8 cellular contexts compared by ENCODE assay signal in genomic region chr10:109922353-109922975, GRCh38. TPM values are rescaled to one million over a fixed set of nuclear protein-coding genes. Genes with fewer than 3 reads are reported as not detected.
DNase-seq lines count a peak whose midpoint lies in the region; ATAC-seq and TF ChIP-seq lines count a peak whose summit lies in the region.

No MANE protein-coding gene starts in this region.

- DNase-seq in HFF-Myc (ENCODE audit: extremely low read depth, low read depth) (no peak), hepatocyte (ENCODE audit: low spot score) (peak; percentile 19), smooth muscle cell (lab: John Stamatoyannopoulos, UW; ENCODE audit: unreplicated experiment) (no peak), DMS79 (lab: John Stamatoyannopoulos, UW) (no peak), KG1 (lab: John Stamatoyannopoulos, UW) (no peak)
- no peak for DNase-seq in activated CD8-positive, alpha-beta T cell treated with anti-CD3 and anti-CD28 coated beads, Interleukin-2, amount 10 ng/mL, durations not matched to agents 7 days and 5 days
- no peak for DNase-seq in activated CD4-positive, CD25-positive, alpha-beta regulatory T cell treated with anti-CD3 and anti-CD28 coated beads, Interleukin-2, amount 50 U/mL, for 72 hours

- H3K9me3 ChIP-seq in hepatocyte (ENCODE audit: low read depth) (no peaks in the 10 kb centered on the region), smooth muscle cell (replicated peaks; ENCODE audit: low read depth) (no peaks in the 10 kb centered on the region)

- H3K36me3 ChIP-seq in hepatocyte (replicated peaks; ENCODE audit: insufficient read depth, low read depth), result no peaks in the 10 kb centered on the region
- H3K36me3 ChIP-seq in smooth muscle cell (ENCODE audit: low read depth), result no peaks in the 10 kb centered on the region

- H2AFZ ChIP-seq in hepatocyte (peak overlapping the region; percentile 77), smooth muscle cell (ENCODE audit: low read depth) (peak overlapping the region; percentile 65)

- no peaks in the 10 kb centered on the region for H3K27me3 Mint-ChIP-seq in activated CD8-positive, alpha-beta T cell treated with anti-CD3 and anti-CD28 coated beads, Interleukin-2, amount 10 ng/mL, durations not matched to agents 7 days and 5 days (ENCODE audit: low read depth)

- H3K27me3 ChIP-seq in hepatocyte, result no peaks in the 10 kb centered on the region
- no peaks in the 10 kb centered on the region for H3K27me3 ChIP-seq in smooth muscle cell (ENCODE audit: low read depth)

- peak overlapping the region; percentile 88 for H3K27ac Mint-ChIP-seq in activated CD8-positive, alpha-beta T cell treated with anti-CD3 and anti-CD28 coated beads, Interleukin-2, amount 10 ng/mL, durations not matched to agents 7 days and 5 days

- H3K4me2 ChIP-seq in hepatocyte (peak overlapping the region; percentile 98), smooth muscle cell (peak overlapping the region; percentile 96)

- no peaks in the 10 kb centered on the region for H3F3A ChIP-seq in smooth muscle cell (ENCODE audit: low read depth)

- H3K4me3 ChIP-seq in HFF-Myc (replicated peaks; ENCODE audit: low read depth, low read length), result peak overlapping the region; percentile 61
- peak overlapping the region; percentile 98 for H3K4me3 ChIP-seq in hepatocyte
- peak overlapping the region; percentile 83 for H3K4me3 ChIP-seq in smooth muscle cell

- no peak for ATAC-seq in activated CD8-positive, alpha-beta T cell treated with anti-CD3 and anti-CD28 coated beads, Interleukin-2, amount 10 ng/mL, durations not matched to agents 7 days and 5 days
- ATAC-seq in HG03442 (IDR thresholded peaks at IDR 0.05; ENCODE audit: unreplicated experiment), result no peak

- peak overlapping the region; percentile 94 for H3K9ac ChIP-seq in smooth muscle cell (ENCODE audit: low read depth)

- H3K9me3 Mint-ChIP-seq in activated CD8-positive, alpha-beta T cell treated with anti-CD3 and anti-CD28 coated beads, Interleukin-2, amount 10 ng/mL, durations not matched to agents 7 days and 5 days (ENCODE audit: insufficient read depth), result no peaks in the 10 kb centered on the region

- peak overlapping the region; percentile 89 for H3K4me3 Mint-ChIP-seq in activated CD8-positive, alpha-beta T cell treated with anti-CD3 and anti-CD28 coated beads, Interleukin-2, amount 10 ng/mL, durations not matched to agents 7 days and 5 days

- POLR2A ChIA-PET in activated CD8-positive, alpha-beta T cell treated with anti-CD3 and anti-CD28 coated beads, Interleukin-2, amount 10 ng/mL, durations not matched to agents 7 days and 5 days (lab: Charles Lee), result no interaction called here

- H3K9me2 ChIP-seq in hepatocyte (replicated peaks; ENCODE audit: insufficient read depth), result no peaks in the 10 kb centered on the region

- peaks cover 59% of the 10 kb centered on the region for H3K4me1 Mint-ChIP-seq in activated CD8-positive, alpha-beta T cell treated with anti-CD3 and anti-CD28 coated beads, Interleukin-2, amount 10 ng/mL, durations not matched to agents 7 days and 5 days (ENCODE audit: low read depth)

- peaks cover 9% of the 10 kb centered on the region for H3K4me1 ChIP-seq in hepatocyte (ENCODE audit: insufficient read depth)
- peaks cover 12% of the 10 kb centered on the region for H3K4me1 ChIP-seq in smooth muscle cell (ENCODE audit: low read depth)

- H3K79me2 ChIP-seq in hepatocyte (peaks cover 60% of the 10 kb centered on the region), smooth muscle cell (ENCODE audit: low read depth) (peaks cover 56% of the 10 kb centered on the region)

- CTCF ChIA-PET in activated CD8-positive, alpha-beta T cell treated with anti-CD3 and anti-CD28 coated beads, Interleukin-2, amount 10 ng/mL, durations not matched to agents 7 days and 5 days (lab: Charles Lee), result interaction anchor here (1.0 to 2.4 kb wide), 3 partner anchors 13 to 38 kb away, joined by 3 to 7 read pairs (median 4); no protein-coding TSS in a partner anchor

- H3K27ac ChIP-seq in hepatocyte (peak overlapping the region; percentile 99), smooth muscle cell (ENCODE audit: low read depth) (peak overlapping the region; percentile 83)

- WGBS in hepatocyte (ENCODE audit: low lambda C conversion rate, missing lambda C conversion rate), result 23% methylated on average over 7 of the region's 7 CpGs
- 29% methylated on average over 7 of the region's 7 CpGs for WGBS in smooth muscle cell (ENCODE audit: low lambda C conversion rate)

- H4K20me1 ChIP-seq in hepatocyte (ENCODE audit: insufficient read depth, poor library complexity, severe bottlenecking) (no peaks in the 10 kb centered on the region), smooth muscle cell (ENCODE audit: low read depth) (peaks cover 7% of the 10 kb centered on the region)

- H3K36me3 Mint-ChIP-seq in activated CD8-positive, alpha-beta T cell treated with anti-CD3 and anti-CD28 coated beads, Interleukin-2, amount 10 ng/mL, durations not matched to agents 7 days and 5 days (ENCODE audit: low read depth), result peaks cover 47% of the 10 kb centered on the region

- no peak for TF ChIP-seq CTCF in HFF-Myc (IDR thresholded peaks at IDR 0.05; ENCODE audit: low read depth, low read length, missing control alignments)
- TF ChIP-seq CTCF in hepatocyte (IDR thresholded peaks at IDR 0.05; ENCODE audit: poor library complexity), result no peak
- TF ChIP-seq CTCF in smooth muscle cell (IDR thresholded peaks at IDR 0.05; ENCODE audit: borderline replicate concordance, insufficient read depth, poor library complexity, severe bottlenecking), result no peak

RNA-seq across cellular contexts. Expression of gene XPNPEP1, which starts 0.8 kb away (rescaled TPM):
- total RNA-seq in activated CD8-positive, alpha-beta T cell treated with anti-CD3 and anti-CD28 coated beads, Interleukin-2, amount 10 ng/mL, durations not matched to agents 7 days and 5 days, result 100 to 1,000 TPM; 102 to 106 TPM
- 89.7 and 99.4 TPM in 2 replicates for total RNA-seq in hepatocyte
- 40.2 and 55.5 TPM in 2 replicates for polyA plus RNA-seq in hepatocyte
- 115 and 147 TPM in 2 replicates for total RNA-seq in smooth muscle cell
- 63.0 and 64.3 TPM in 2 replicates for polyA plus RNA-seq in smooth muscle cell
